Comparison of ENCODE assay signal across 8 cellular contexts in genomic region chr9:129140397-129141065, GRCh38. TPM values are rescaled to one million over a fixed set of nuclear protein-coding genes. Genes with fewer than 3 reads are reported as not detected.
DNase-seq lines count a peak whose midpoint lies in the region; ATAC-seq and TF ChIP-seq lines count a peak whose summit lies in the region.

No MANE protein-coding gene starts in this region.

- peak; percentile 10 for ATAC-seq in GM19467 (IDR thresholded peaks at IDR 0.05; ENCODE audit: unreplicated experiment)
- ATAC-seq in effector memory CD8-positive, alpha-beta T cell (replicated peaks), result peak; percentile 5

- H3K27ac ChIP-seq in mesodermal cell (ENCODE audit: low read depth, low read length, severe bottlenecking) (peak overlapping the region; percentile 100), tibial nerve (peak overlapping the region; percentile 97 to 100 (median 100))

- H3K4me3 Mint-ChIP-seq in effector memory CD8-positive, alpha-beta T cell, result peak overlapping the region; percentile 88 to 92

- H3K27ac Mint-ChIP-seq in effector memory CD8-positive, alpha-beta T cell, result peak overlapping the region; percentile 88 to 97

- H3K36me3 ChIP-seq in mesodermal cell (ENCODE audit: control insufficient read depth, insufficient read depth, low read length) (peaks cover 36% of the 10 kb centered on the region), tibial nerve (peaks cover 0 to 17% (median 0%) of the 10 kb centered on the region in 3 donors)

- H3K36me3 Mint-ChIP-seq in effector memory CD8-positive, alpha-beta T cell (ENCODE audit: insufficient read depth), result peaks cover 21% of the 10 kb centered on the region

- H3K4me1 Mint-ChIP-seq in effector memory CD8-positive, alpha-beta T cell (ENCODE audit: low read depth in 2 of 2), result peaks cover 21 to 23% of the 10 kb centered on the region in 2 donors

- H3K27me3 ChIP-seq in tibial nerve, result no peaks in the 10 kb centered on the region

- H3K27me3 Mint-ChIP-seq in effector memory CD8-positive, alpha-beta T cell, result no peaks in the 10 kb centered on the region

- 7% methylated on average over 5 to 8 of the region's 8 CpGs for WGBS in mesodermal cell (ENCODE audit: insufficient coverage in 2 of 2), 2 experiments
- 7% methylated on average over 7 to 8 of the region's 8 CpGs for WGBS in tibial nerve, 2 donors

- no peak for TF ChIP-seq EP300 in tibial nerve (IDR thresholded peaks at IDR 0.05)

- peak; percentile 17 for DNase-seq in COR-L47 (lab: John Stamatoyannopoulos, UW)
- DNase-seq in HT-29 (ENCODE audit: low spot score), result peak; percentile 65
- DNase-seq in T1000 (lab: John Stamatoyannopoulos, UW), result peak; percentile 29
- DNase-seq in effector memory CD8-positive, alpha-beta T cell, result peak in 1 of 3 experiments; percentile 22
- DNase-seq in tibial nerve (ENCODE audit: low spot score in 2 of 2), result no peak
- DNase-seq in NCI-H226, result no peak

- TF ChIP-seq POLR2A in tibial nerve (IDR thresholded peaks at IDR 0.05), result no peak

- no peaks in the 10 kb centered on the region for H3K9me3 Mint-ChIP-seq in effector memory CD8-positive, alpha-beta T cell

- H3K4me1 ChIP-seq in mesodermal cell (ENCODE audit: control insufficient read depth, insufficient read depth, low read length, poor library complexity, severe bottlenecking), result peaks cover 72% of the 10 kb centered on the region
- peaks cover 15 to 94% (median 77%) of the 10 kb centered on the region in 4 donors for H3K4me1 ChIP-seq in tibial nerve

- TF ChIP-seq CTCF in tibial nerve (IDR thresholded peaks at IDR 0.05), result no peak

- H3K4me3 ChIP-seq in mesodermal cell (ENCODE audit: extremely low read depth, insufficient read depth, low read length, poor library complexity, severe bottlenecking) (peak overlapping the region; percentile 45), tibial nerve (peak overlapping the region in 3 of 4 donors; percentile 6 to 48 (median 47))

- H3K9me3 ChIP-seq in mesodermal cell (ENCODE audit: control insufficient read depth, low read length) (no peaks in the 10 kb centered on the region), tibial nerve (no peaks in the 10 kb centered on the region)

RNA-seq across cellular contexts. Expression of gene PTPA, which starts 29.3 kb away (rescaled TPM):
- 206 and 210 TPM in 2 replicates for total RNA-seq in HT-29 (2014; rRNA removed; shearing (Covaris generic))
- polyA plus RNA-seq in mesodermal cell (2013, experiment 1 of 2), result 128 TPM
- 108 TPM for polyA plus RNA-seq in mesodermal cell (2013, experiment 2 of 2)
- total RNA-seq in tibial nerve, result 10 to 100 TPM; 38.0 to 50.1 (median 44.0) TPM

RNA-seq across cellular contexts. Expression of gene CRAT, which starts 29.9 kb away (rescaled TPM):
- 37.4 and 43.7 TPM in 2 replicates for total RNA-seq in HT-29 (2014; rRNA removed; shearing (Covaris generic))
- polyA plus RNA-seq in mesodermal cell (2013, experiment 1 of 2), result 27.2 TPM
- 24.9 TPM for polyA plus RNA-seq in mesodermal cell (2013, experiment 2 of 2)
- 10 to 100 TPM; 42.7 to 81.8 (median 63.2) TPM for total RNA-seq in tibial nerve

RNA-seq across cellular contexts. Expression of gene IER5L, which starts 37.5 kb away (rescaled TPM):
- total RNA-seq in HT-29 (2014; rRNA removed; shearing (Covaris generic)), result 68.5 and 77.2 TPM in 2 replicates
- polyA plus RNA-seq in mesodermal cell (2013, experiment 1 of 2), result 75.6 TPM
- 55.6 TPM for polyA plus RNA-seq in mesodermal cell (2013, experiment 2 of 2)
- total RNA-seq in tibial nerve, result 10 to 100 TPM; 13.0 to 31.5 (median 25.3) TPM

RNA-seq across cellular contexts. Expression of gene DOLPP1, which starts 59.6 kb away (rescaled TPM):
- total RNA-seq in HT-29 (2014; rRNA removed; shearing (Covaris generic)), result 45.4 and 50.8 TPM in 2 replicates
- polyA plus RNA-seq in mesodermal cell (2013, experiment 1 of 2), result 18.4 TPM
- 14.8 TPM for polyA plus RNA-seq in mesodermal cell (2013, experiment 2 of 2)
- 10 to 100 TPM in 1 of 4 donors, 1 to 10 TPM in 3; 4.7 to 12.0 (median 6.7) TPM for total RNA-seq in tibial nerve

Comparison
In these comparisons a context has a peak if more than half of its experiments do, and no peak if none do; other contexts are left out.
1. DNase-seq: peak in COR-L47 (single experiment), HT-29 (single experiment) and T1000 (single experiment); none in tibial nerve (0 of 2) and NCI-H226 (single experiment).